In genomic region chr3:128556384-128556783, GRCh38 we compare ENCODE assay signal across 22 cellular contexts.
DNase-seq lines count a peak whose midpoint lies in the region; ATAC-seq, FAIRE-seq and TF ChIP-seq lines count a peak whose summit lies in the region.
"Had no signal": no experiment of that assay in that cellular context is flagged by ENCODE, and none has a peak within 500 bp of the region (broad histone marks: within the 10 kb centered on the region; RNA-seq: fewer than 3 reads in every experiment).

No MANE protein-coding gene starts in this region.

- BruUV-seq in endothelial cell of umbilical vein (replicated peaks; lab: Mats Ljungman, UMichigan), result no TSS peak

- ATAC-seq in GM21576 (IDR thresholded peaks at IDR 0.05; ENCODE audit: unreplicated experiment) (no peak), HG03460 (IDR thresholded peaks at IDR 0.05; ENCODE audit: unreplicated experiment) (no peak)
- ATAC-seq: K562 had no signal

- H3K4me1 Mint-ChIP-seq in activated T-helper 2 cell treated with anti-CD3 and anti-CD28 coated beads, Interferon-gamma antibody, Interleukin-2, Interleukin-4, amounts not matched to agents 10 μg/mL and 5 μg/mL and 100 μg/mL, durations not matched to agents 14 hours and 24 hours and 36 hours (ENCODE audit: low read depth), result peaks cover 2% of the 10 kb centered on the region

- H2AFZ ChIP-seq in endothelial cell of umbilical vein (ENCODE audit: low read depth, low read length) (no peak overlapping the region), osteoblast (ENCODE audit: low read length) (no peak overlapping the region)

- H3K4me2 ChIP-seq in BLaER1 (peak overlapping the region; percentile 36), endothelial cell of umbilical vein (ENCODE audit: insufficient read depth, low read length) (no peak overlapping the region), osteoblast (ENCODE audit: insufficient read depth, low read length) (no peak overlapping the region)
- H3K4me2 ChIP-seq: SK-N-SH had no signal

- H3K9me1 ChIP-seq in endothelial cell of umbilical vein (replicated peaks; ENCODE audit: control insufficient read depth, extremely low read depth, insufficient read depth, low read length), result no peaks in the 10 kb centered on the region

- no peak overlapping the region for H3K4me3 Mint-ChIP-seq in activated T-helper 2 cell treated with anti-CD3 and anti-CD28 coated beads, Interferon-gamma antibody, Interleukin-2, Interleukin-4, amounts not matched to agents 10 μg/mL and 5 μg/mL and 100 μg/mL, durations not matched to agents 14 hours and 24 hours and 36 hours (ENCODE audit: low read depth)
- H3K4me3 Mint-ChIP-seq: CD4-positive, alpha-beta T cell had no signal

- no peaks in the 10 kb centered on the region for H4K20me1 ChIP-seq in BLaER1
- H4K20me1 ChIP-seq in endothelial cell of umbilical vein (replicated peaks; ENCODE audit: control insufficient read depth, extremely low read depth, insufficient read depth, low read length), result no peaks in the 10 kb centered on the region
- H4K20me1 ChIP-seq in osteoblast (ENCODE audit: insufficient read depth, low read length), result no peaks in the 10 kb centered on the region

- no peak for TF ChIP-seq POLR2A in endothelial cell of umbilical vein (IDR thresholded peaks at IDR 0.05; ENCODE audit: low read depth, low read length)

- H3K9ac ChIP-seq in BLaER1 (no peak overlapping the region), endothelial cell of umbilical vein (replicated peaks; ENCODE audit: extremely low read depth, insufficient read depth, low read length) (no peak overlapping the region)
- H3K9ac ChIP-seq: SK-N-SH had no signal

- POLR2A ChIA-PET in endothelial cell of umbilical vein (lab: Charles Lee), result no interaction called here

- H3K27ac Mint-ChIP-seq in activated T-helper 2 cell treated with anti-CD3 and anti-CD28 coated beads, Interferon-gamma antibody, Interleukin-2, Interleukin-4, amounts not matched to agents 10 μg/mL and 5 μg/mL and 100 μg/mL, durations not matched to agents 14 hours and 24 hours and 36 hours, result no peak overlapping the region
- H3K27ac Mint-ChIP-seq: CD4-positive, alpha-beta T cell had no signal

- intact Hi-C loops in endothelial cell of umbilical vein (cut with micrococcal nuclease), result no loop called here
- intact Hi-C loops in activated T-helper 2 cell treated with anti-CD3 and anti-CD28 coated beads, Interferon-gamma antibody, Interleukin-2, Interleukin-4, amounts not matched to agents 10 μg/mL and 5 μg/mL and 100 μg/mL, durations not matched to agents 14 hours and 24 hours and 36 hours (cut with micrococcal nuclease), result no loop called here

- H3K27me3 ChIP-seq in BLaER1 (peaks cover 52% of the 10 kb centered on the region), endothelial cell of umbilical vein (ENCODE audit: control insufficient read depth in 2 of 2, insufficient read depth in 2 of 2, low read length in 2 of 2) (peaks cover 0 to 4% of the 10 kb centered on the region in 2 experiments), osteoblast (ENCODE audit: insufficient read depth, low read length) (peaks cover 14% of the 10 kb centered on the region)

- no peaks in the 10 kb centered on the region for H3K79me2 ChIP-seq in endothelial cell of umbilical vein (ENCODE audit: control insufficient read depth, insufficient read depth, low read length)
- H3K79me2 ChIP-seq in osteoblast (ENCODE audit: insufficient read depth, low read length), result no peaks in the 10 kb centered on the region

- H3K9me3 Mint-ChIP-seq in activated T-helper 2 cell treated with anti-CD3 and anti-CD28 coated beads, Interferon-gamma antibody, Interleukin-2, Interleukin-4, amounts not matched to agents 10 μg/mL and 5 μg/mL and 100 μg/mL, durations not matched to agents 14 hours and 24 hours and 36 hours, result no peaks in the 10 kb centered on the region
- H3K9me3 Mint-ChIP-seq: CD4-positive, alpha-beta T cell had no signal

- no peaks in the 10 kb centered on the region for H3K36me3 ChIP-seq in BLaER1
- H3K36me3 ChIP-seq in endothelial cell of umbilical vein (ENCODE audit: control insufficient read depth in 2 of 2, extremely low read depth in 1 of 2, insufficient read depth in 2 of 2, low read length in 2 of 2), result no peaks in the 10 kb centered on the region
- no peaks in the 10 kb centered on the region for H3K36me3 ChIP-seq in osteoblast (ENCODE audit: insufficient read depth, low read length)
- H3K36me3 ChIP-seq: MG63 had no signal

- TF ChIP-seq CTCF in endothelial cell of umbilical vein (IDR thresholded peaks at IDR 0.05; ENCODE audit: extremely low read depth in 1 of 2, insufficient read depth in 1 of 2, low read depth in 1 of 2, low read length in 2 of 2) (no peak), osteoblast (IDR thresholded peaks at IDR 0.05; ENCODE audit: extremely low read depth, low read depth, low read length) (no peak)

- peaks cover 9% of the 10 kb centered on the region for H3K9me3 ChIP-seq in BLaER1
- no peaks in the 10 kb centered on the region for H3K9me3 ChIP-seq in endothelial cell of umbilical vein (replicated peaks; ENCODE audit: control insufficient read depth, insufficient read depth, low read length)
- H3K9me3 ChIP-seq in osteoblast (ENCODE audit: low read depth, low read length), result no peaks in the 10 kb centered on the region
- H3K9me3 ChIP-seq: MG63, SK-N-SH had no signal

- no peaks in the 10 kb centered on the region for H3K36me3 Mint-ChIP-seq in activated T-helper 2 cell treated with anti-CD3 and anti-CD28 coated beads, Interferon-gamma antibody, Interleukin-2, Interleukin-4, amounts not matched to agents 10 μg/mL and 5 μg/mL and 100 μg/mL, durations not matched to agents 14 hours and 24 hours and 36 hours (ENCODE audit: low read depth)

- peaks cover 37% of the 10 kb centered on the region for H3K27me3 Mint-ChIP-seq in activated T-helper 2 cell treated with anti-CD3 and anti-CD28 coated beads, Interferon-gamma antibody, Interleukin-2, Interleukin-4, amounts not matched to agents 10 μg/mL and 5 μg/mL and 100 μg/mL, durations not matched to agents 14 hours and 24 hours and 36 hours (ENCODE audit: low read depth)

- peaks cover 27% of the 10 kb centered on the region for H3K4me1 ChIP-seq in BLaER1
- peaks cover 40% of the 10 kb centered on the region for H3K4me1 ChIP-seq in endothelial cell of umbilical vein (ENCODE audit: control insufficient read depth, extremely low read depth, insufficient read depth, low read length)
- H3K4me1 ChIP-seq in osteoblast (ENCODE audit: insufficient read depth, low read length), result peaks cover 6% of the 10 kb centered on the region

- DNase-seq in HTR-8/SVneo (ENCODE audit: insufficient read length, low spot score), result no peak
- peak; percentile 42 for DNase-seq in endothelial cell of umbilical vein (ENCODE audit: low read depth, low spot score)
- DNase-seq in osteoblast (ENCODE audit: insufficient read length, low spot score, missing footprints), result peak; percentile 50
- DNase-seq in activated T-helper 2 cell treated with anti-CD3 and anti-CD28 coated beads, Interferon-gamma antibody, Interleukin-2, Interleukin-4, amounts not matched to agents 10 μg/mL and 5 μg/mL and 100 μg/mL, durations not matched to agents 14 hours and 24 hours and 36 hours (ENCODE audit: low spot score), result no peak
- no peak for DNase-seq in NAMALWA (ENCODE audit: low spot score)
- DNase-seq: CD4-positive, alpha-beta T cell; MG63; NCI-H1048; NCI-H1436; NCI-H187; NCI-H524; NCI-H748 treated with DMSO at 0.1 percent for 48 hours; SIG-M5; SW 1271 had no signal

- CTCF ChIA-PET in endothelial cell of umbilical vein (lab: Charles Lee), result interaction anchor here (1.1 to 2.5 kb wide), 5 partner anchors 9 to 331 kb away, joined by 5 to 12 read pairs (median 7); no protein-coding TSS in a partner anchor

- H3K27ac ChIP-seq in BLaER1 (no peak overlapping the region), endothelial cell of umbilical vein (ENCODE audit: insufficient read depth, low read depth, low read length) (peak overlapping the region; percentile 25), osteoblast (ENCODE audit: low read depth, low read length) (no peak overlapping the region)

- dilution Hi-C loops in endothelial cell of umbilical vein (cut with MboI; ENCODE audit: extremely low pct_ligation_motif_present, low sequenced_read_pairs), result no loop called here

- FAIRE-seq in HTR-8/SVneo (lab: Jason Lieb, UNC), result peak; percentile 71
- no peak for FAIRE-seq in endothelial cell of umbilical vein (lab: Jason Lieb, UNC)
- FAIRE-seq: D721Med, GM19239, K562, RCC 7860 had no signal

- no peak overlapping the region for H3K4me3 ChIP-seq in BLaER1
- H3K4me3 ChIP-seq in endothelial cell of umbilical vein (replicated peaks in 1 of 3; ENCODE audit: insufficient read depth in 1 of 3, low read depth in 1 of 3, low read length in 3 of 3), result no peak overlapping the region
- H3K4me3 ChIP-seq in osteoblast (ENCODE audit: insufficient read depth, low read length), result no peak overlapping the region
- H3K4me3 ChIP-seq: K562, MG63 had no signal

TF ChIP-seq in endothelial cell of umbilical vein, 7 proteins besides CTCF, POLR2A, EP300 and RAD21:
- TF ChIP-seq JUN (IDR thresholded peaks at IDR 0.05; ENCODE audit: borderline replicate concordance, insufficient read depth, insufficient read length, low read depth) (no peak), FOS (IDR thresholded peaks at IDR 0.05; ENCODE audit: borderline replicate concordance, insufficient read depth, low read length) (no peak), GATA2 (IDR thresholded peaks at IDR 0.05; ENCODE audit: insufficient read depth, insufficient read length, low read depth, low read length) (no peak), POLR2AphosphoS5 (IDR thresholded peaks at IDR 0.05; ENCODE audit: insufficient read depth, low read depth, low read length) (no peak), EZH2 (IDR thresholded peaks at IDR 0.05; ENCODE audit: borderline replicate concordance, low read depth, low read length, severe bottlenecking) (no peak), MYC (IDR thresholded peaks at IDR 0.05; ENCODE audit: low read depth, low read length) (no peak)
- TF ChIP-seq, protein P1, sequence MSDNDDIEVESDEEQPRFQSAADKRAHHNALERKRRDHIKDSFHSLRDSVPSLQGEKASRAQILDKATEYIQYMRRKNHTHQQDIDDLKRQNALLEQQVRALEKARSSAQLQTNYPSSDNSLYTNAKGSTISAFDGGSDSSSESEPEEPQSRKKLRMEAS (IDR thresholded peaks at IDR 0.05; ENCODE audit: insufficient read depth, insufficient read length), result no peak
TF ChIP-seq in endothelial cell of umbilical vein: peak in this region for 0.

Comparison
In these comparisons a context has a peak if more than half of its experiments do, and no peak if none do; other contexts are left out.
1. DNase-seq: peak in endothelial cell of umbilical vein (single experiment) and osteoblast (single experiment); none in HTR-8/SVneo (single experiment), activated T-helper 2 cell treated with anti-CD3 and anti-CD28 coated beads, Interferon-gamma antibody, Interleukin-2, Interleukin-4, amounts not matched to agents 10 μg/mL and 5 μg/mL and 100 μg/mL, durations not matched to agents 14 hours and 24 hours and 36 hours (single experiment) and NAMALWA (single experiment).